In the genomic region with DNA sequence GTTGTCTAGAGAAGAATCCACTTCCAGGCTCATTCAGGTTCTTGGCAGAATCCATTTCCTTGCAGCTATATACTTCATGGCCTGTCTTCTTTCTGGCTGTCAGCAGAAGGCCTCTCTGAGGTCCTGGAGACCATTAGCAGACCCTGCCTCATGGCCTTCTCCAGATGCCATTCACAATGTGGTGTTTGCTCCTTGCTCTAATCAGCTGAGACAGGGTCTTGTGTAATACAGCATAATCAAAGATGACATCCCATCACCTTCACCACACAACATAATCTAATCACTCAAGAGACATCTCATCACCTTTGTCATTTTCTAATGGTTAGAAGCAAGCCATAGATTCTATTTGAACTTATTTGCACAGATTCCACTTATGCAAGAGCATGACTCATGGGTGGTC, we compare ENCODE assay signal across 24 cellular contexts.
"Had no signal": no experiment of that assay in that cellular context is flagged by ENCODE, and none has a peak within 500 bp of the region (broad histone marks: within the 10 kb centered on the region; RNA-seq: fewer than 3 reads in every experiment).

No MANE protein-coding gene starts in this region.

- H3K4me3 ChIP-seq: colonic mucosa, coronary artery, dorsolateral prefrontal cortex, esophagus muscularis mucosa, esophagus squamous epithelium, gastrocnemius medialis, gastroesophageal sphincter, heart left ventricle, heart right ventricle, hepatocyte had no signal

- ATAC-seq: effector memory CD8-positive, alpha-beta T cell; esophagus mucosa; foreskin keratinocyte; gastrocnemius medialis; gastroesophageal sphincter; heart left ventricle; heart right ventricle had no signal

- DNase-seq: colonic mucosa; cortex of kidney; dermis blood vessel endothelial cell; dorsolateral prefrontal cortex; effector CD4-positive, alpha-beta T cell; effector CD8-positive, alpha-beta T cell; effector memory CD4-positive, alpha-beta T cell; effector memory CD8-positive, alpha-beta T cell; endodermal cell; erythroblast; esophagus squamous epithelium; foreskin fibroblast; foreskin keratinocyte; foreskin melanocyte; gastrocnemius medialis; glutamatergic neuron; head of caudate nucleus; heart left ventricle; heart right ventricle had no signal
